In the genomic region with DNA sequence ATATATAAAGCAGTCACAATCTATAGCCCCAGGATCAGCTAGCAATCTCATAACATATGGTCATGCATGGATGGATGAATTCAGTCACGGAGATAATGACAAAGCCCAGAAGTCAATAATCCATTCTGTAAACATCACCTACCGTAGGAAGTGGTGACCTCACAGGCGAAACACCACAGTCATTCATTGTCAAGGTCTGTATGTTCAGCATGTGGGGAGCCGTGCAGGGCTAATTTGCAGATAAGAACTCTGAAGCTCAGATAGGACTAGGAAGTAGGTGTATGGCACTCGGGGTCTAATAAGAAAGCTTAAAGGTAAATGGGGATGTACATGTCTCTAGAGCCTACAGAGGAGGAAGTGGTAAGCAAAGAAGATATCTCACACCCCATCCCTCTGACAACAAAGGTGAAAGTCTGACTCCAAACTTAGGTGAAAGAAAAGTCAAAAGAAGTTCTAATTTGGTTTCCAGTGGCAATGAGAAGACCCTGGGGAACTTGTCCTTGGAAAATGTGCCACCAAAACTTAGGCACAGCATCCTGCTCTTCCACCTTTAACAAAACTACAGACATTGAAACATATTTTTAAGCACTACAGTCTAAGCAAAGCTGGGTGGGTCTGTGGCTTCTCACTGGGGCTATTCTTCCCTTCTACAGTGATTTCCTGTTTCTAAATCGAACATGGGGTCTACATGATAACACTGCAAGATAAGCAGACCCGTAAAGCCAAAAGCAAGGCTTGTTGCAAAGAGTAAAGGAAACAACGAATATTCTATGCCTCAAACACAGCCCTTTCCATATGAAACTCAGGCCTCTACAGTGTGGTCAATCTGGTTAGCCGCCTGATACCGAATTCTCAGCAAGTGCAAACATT, we compare ENCODE assay signal across 10 cellular contexts. TPM values are rescaled to one million over a fixed set of nuclear protein-coding genes. Genes with fewer than 3 reads are reported as not detected.
DNase-seq lines count a peak whose midpoint lies in the region; ATAC-seq and TF ChIP-seq lines count a peak whose summit lies in the region.
"Had no signal": no experiment of that assay in that cellular context is flagged by ENCODE, and none has a peak within 500 bp of the region (broad histone marks: within the 10 kb centered on the region; RNA-seq: fewer than 3 reads in every experiment).

No MANE protein-coding gene starts in this region.

- H3K4me3 Mint-ChIP-seq in activated T-cell treated with anti-CD3 and anti-CD28 coated beads, Interleukin-2, amount 50 U/mL, for 4 hours, result peak overlapping the region; percentile 34
- H3K4me3 Mint-ChIP-seq in stimulated activated naive CD8-positive, alpha-beta T cell treated with anti-CD3 and anti-CD28 coated beads, Interleukin-15, Interleukin-2, amounts not matched to agents 100 ng/mL and 50 ng/mL, for 24 hours, result peak overlapping the region; percentile 79
- H3K4me3 Mint-ChIP-seq in WTC11, result no peak overlapping the region

- no peaks in the 10 kb centered on the region for H3K9me3 Mint-ChIP-seq in activated T-cell treated with anti-CD3 and anti-CD28 coated beads, Interleukin-2, amount 50 U/mL, for 4 hours
- no peaks in the 10 kb centered on the region for H3K9me3 Mint-ChIP-seq in stimulated activated naive CD8-positive, alpha-beta T cell treated with anti-CD3 and anti-CD28 coated beads, Interleukin-15, Interleukin-2, amounts not matched to agents 100 ng/mL and 50 ng/mL, for 24 hours
- peaks cover 14% of the 10 kb centered on the region; the same call in 1 of the 2 replicates for H3K9me3 Mint-ChIP-seq in WTC11

- peaks cover 1% of the 10 kb centered on the region for H3K36me3 Mint-ChIP-seq in activated T-cell treated with anti-CD3 and anti-CD28 coated beads, Interleukin-2, amount 50 U/mL, for 4 hours (ENCODE audit: insufficient read depth)
- peaks cover 40% of the 10 kb centered on the region for H3K36me3 Mint-ChIP-seq in stimulated activated naive CD8-positive, alpha-beta T cell treated with anti-CD3 and anti-CD28 coated beads, Interleukin-15, Interleukin-2, amounts not matched to agents 100 ng/mL and 50 ng/mL, for 24 hours (ENCODE audit: low read depth)
- no peaks in the 10 kb centered on the region for H3K36me3 Mint-ChIP-seq in WTC11

- H3K27me3 ChIP-seq in stomach, result peaks cover 0 to 4% (median 0%) of the 10 kb centered on the region in 3 donors

- H3K36me3 ChIP-seq in stomach, result no peaks in the 10 kb centered on the region

- TF ChIP-seq CTCF in WTC11 (IDR thresholded peaks at IDR 0.05), result no peak
- TF ChIP-seq CTCF in stomach (IDR thresholded peaks at IDR 0.05), result no peak

- CTCF ChIA-PET in WTC11 (lab: Charles Lee), result interaction anchor here (1.0 to 1.1 kb wide), 2 partner anchors 10 to 30 kb away, joined by 3 to 4 read pairs; no protein-coding TSS in a partner anchor

- peak; percentile 45 for DNase-seq in stimulated activated CD4-positive, alpha-beta T cell treated with anti-CD3 and anti-CD28 coated beads, Interleukin-15, amount 100 ng/mL, for 24 hours
- DNase-seq in stimulated activated CD4-positive, alpha-beta T cell treated with anti-CD3 and anti-CD28 coated beads, Interleukin-12 subunit alpha, Interleukin-12 subunit beta, amount 100 ng/mL, for 4 hours, result no peak
- peak; percentile 24 for DNase-seq in activated T-cell treated with anti-CD3 and anti-CD28 coated beads, Interleukin-2, amount 50 U/mL, for 4 hours
- DNase-seq in Right ventricle myocardium inferior (ENCODE audit: missing footprints) (no peak), WTC11 (ENCODE audit: low spot score) (no peak), stomach (no peak)

- peaks cover 48% of the 10 kb centered on the region for H3K4me1 Mint-ChIP-seq in activated T-cell treated with anti-CD3 and anti-CD28 coated beads, Interleukin-2, amount 50 U/mL, for 4 hours (ENCODE audit: low read depth)
- H3K4me1 Mint-ChIP-seq in stimulated activated naive CD8-positive, alpha-beta T cell treated with anti-CD3 and anti-CD28 coated beads, Interleukin-15, Interleukin-2, amounts not matched to agents 100 ng/mL and 50 ng/mL, for 24 hours (ENCODE audit: low read depth), result peaks cover 84% of the 10 kb centered on the region
- 0 out of 2 replicates have a peak, but pooled peaks cover 3% of the 10 kb centered on the region for H3K4me1 Mint-ChIP-seq in WTC11

- peak overlapping the region in 1 of 5 donors; percentile 38 for H3K27ac ChIP-seq in stomach

- H3K27me3 Mint-ChIP-seq in activated T-cell treated with anti-CD3 and anti-CD28 coated beads, Interleukin-2, amount 50 U/mL, for 4 hours (ENCODE audit: low read depth), result no peaks in the 10 kb centered on the region
- H3K27me3 Mint-ChIP-seq in stimulated activated naive CD8-positive, alpha-beta T cell treated with anti-CD3 and anti-CD28 coated beads, Interleukin-15, Interleukin-2, amounts not matched to agents 100 ng/mL and 50 ng/mL, for 24 hours, result no peaks in the 10 kb centered on the region
- no peaks in the 10 kb centered on the region for H3K27me3 Mint-ChIP-seq in WTC11 (ENCODE audit: low read depth)

- ATAC-seq in HG03457 (IDR thresholded peaks at IDR 0.05; ENCODE audit: unreplicated experiment) (peak; percentile 64), Right ventricle myocardium inferior (no peak), WTC11 (no peak)
- ATAC-seq in activated T-cell treated with anti-CD3 and anti-CD28 coated beads, Interleukin-2, amount 50 U/mL, for 4 hours, result peak; percentile 79 to 82
- ATAC-seq: Panc1 had no signal

- POLR2A ChIA-PET in WTC11 (lab: Charles Lee), result no interaction called here

- peak overlapping the region; percentile 93 for H3K27ac Mint-ChIP-seq in stimulated activated naive CD8-positive, alpha-beta T cell treated with anti-CD3 and anti-CD28 coated beads, Interleukin-15, Interleukin-2, amounts not matched to agents 100 ng/mL and 50 ng/mL, for 24 hours
- no peak overlapping the region for H3K27ac Mint-ChIP-seq in WTC11

- WGBS in stomach, 5 donors, result 25 to 39% (median 32%) methylated on average over 10 of the region's 10 CpGs

- intact Hi-C loops in Right ventricle myocardium inferior (cut with DNase I), result no loop called here
- intact Hi-C loops in stomach (cut with DNase I; ENCODE audit: low total_unique reads), result no loop called here

- no peaks in the 10 kb centered on the region for H3K4me1 ChIP-seq in stomach

- no peaks in the 10 kb centered on the region for H3K9me3 ChIP-seq in stomach

- no peak for TF ChIP-seq POLR2A in stomach (IDR thresholded peaks at IDR 0.05)

- H3K4me3 ChIP-seq in stomach, result no peak overlapping the region
- H3K4me3 ChIP-seq: skin epidermis had no signal

- no peak for TF ChIP-seq EP300 in stomach (IDR thresholded peaks at IDR 0.05)

TF ChIP-seq in WTC11, 78 proteins besides CTCF, POLR2A, EP300 and RAD21:
- TF ChIP-seq, protein P1, sequence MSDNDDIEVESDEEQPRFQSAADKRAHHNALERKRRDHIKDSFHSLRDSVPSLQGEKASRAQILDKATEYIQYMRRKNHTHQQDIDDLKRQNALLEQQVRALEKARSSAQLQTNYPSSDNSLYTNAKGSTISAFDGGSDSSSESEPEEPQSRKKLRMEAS (CRISPR knock-in tag; IDR thresholded peaks at IDR 0.05), result no peak
- TF ChIP-seq, protein P2, sequence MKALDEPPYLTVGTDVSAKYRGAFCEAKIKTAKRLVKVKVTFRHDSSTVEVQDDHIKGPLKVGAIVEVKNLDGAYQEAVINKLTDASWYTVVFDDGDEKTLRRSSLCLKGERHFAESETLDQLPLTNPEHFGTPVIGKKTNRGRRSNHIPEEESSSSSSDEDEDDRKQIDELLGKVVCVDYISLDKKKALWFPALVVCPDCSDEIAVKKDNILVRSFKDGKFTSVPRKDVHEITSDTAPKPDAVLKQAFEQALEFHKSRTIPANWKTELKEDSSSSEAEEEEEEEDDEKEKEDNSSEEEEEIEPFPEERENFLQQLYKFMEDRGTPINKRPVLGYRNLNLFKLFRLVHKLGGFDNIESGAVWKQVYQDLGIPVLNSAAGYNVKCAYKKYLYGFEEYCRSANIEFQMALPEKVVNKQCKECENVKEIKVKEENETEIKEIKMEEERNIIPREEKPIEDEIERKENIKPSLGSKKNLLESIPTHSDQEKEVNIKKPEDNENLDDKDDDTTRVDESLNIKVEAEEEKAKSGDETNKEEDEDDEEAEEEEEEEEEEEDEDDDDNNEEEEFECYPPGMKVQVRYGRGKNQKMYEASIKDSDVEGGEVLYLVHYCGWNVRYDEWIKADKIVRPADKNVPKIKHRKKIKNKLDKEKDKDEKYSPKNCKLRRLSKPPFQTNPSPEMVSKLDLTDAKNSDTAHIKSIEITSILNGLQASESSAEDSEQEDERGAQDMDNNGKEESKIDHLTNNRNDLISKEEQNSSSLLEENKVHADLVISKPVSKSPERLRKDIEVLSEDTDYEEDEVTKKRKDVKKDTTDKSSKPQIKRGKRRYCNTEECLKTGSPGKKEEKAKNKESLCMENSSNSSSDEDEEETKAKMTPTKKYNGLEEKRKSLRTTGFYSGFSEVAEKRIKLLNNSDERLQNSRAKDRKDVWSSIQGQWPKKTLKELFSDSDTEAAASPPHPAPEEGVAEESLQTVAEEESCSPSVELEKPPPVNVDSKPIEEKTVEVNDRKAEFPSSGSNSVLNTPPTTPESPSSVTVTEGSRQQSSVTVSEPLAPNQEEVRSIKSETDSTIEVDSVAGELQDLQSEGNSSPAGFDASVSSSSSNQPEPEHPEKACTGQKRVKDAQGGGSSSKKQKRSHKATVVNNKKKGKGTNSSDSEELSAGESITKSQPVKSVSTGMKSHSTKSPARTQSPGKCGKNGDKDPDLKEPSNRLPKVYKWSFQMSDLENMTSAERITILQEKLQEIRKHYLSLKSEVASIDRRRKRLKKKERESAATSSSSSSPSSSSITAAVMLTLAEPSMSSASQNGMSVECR (CRISPR knock-in tag; IDR thresholded peaks at IDR 0.05; ENCODE audit: borderline replicate concordance), result no peak
- TF ChIP-seq GTF2I (CRISPR knock-in tag; conservative IDR thresholded peaks at IDR 0.05) (no peak), RORB (CRISPR knock-in tag; IDR thresholded peaks at IDR 0.05) (no peak), ZNF263 (CRISPR knock-in tag; IDR thresholded peaks at IDR 0.05; ENCODE audit: low read depth) (no peak), NFYB (CRISPR knock-in tag; conservative IDR thresholded peaks at IDR 0.05; ENCODE audit: low read depth) (no peak), IRF2 (CRISPR knock-in tag; IDR thresholded peaks at IDR 0.05; ENCODE audit: borderline replicate concordance, low read depth) (no peak)
TF ChIP-seq in WTC11: peak in this region for 0.

RNA-seq across cellular contexts. Expression of a gene that starts 5.2 kb away (rescaled TPM):
- 10 to 100 TPM; 20.7 to 23.7 (median 20.8) TPM for total RNA-seq in activated T-cell treated with anti-CD3 and anti-CD28 coated beads, Interleukin-2, amount 50 U/mL, for 4 hours
- total RNA-seq in Right ventricle myocardium inferior (0.11 TPM), WTC11 (2021) (not detected in 3 replicates), stomach (1 to 10 TPM in 1 of 5 donors, not detected in 4; 4.6 TPM)
- under 1 TPM in 1 of 3 donors, not detected in 2; 0.08 TPM for polyA plus RNA-seq in stomach

RNA-seq across cellular contexts. Expression of a gene that starts 39.0 kb away (rescaled TPM):
- 1 to 10 TPM; 1.7 to 1.8 (median 1.8) TPM for total RNA-seq in activated T-cell treated with anti-CD3 and anti-CD28 coated beads, Interleukin-2, amount 50 U/mL, for 4 hours
- total RNA-seq in Right ventricle myocardium inferior (2.1 TPM), WTC11 (2021) (1.1 to 1.6 TPM (median 1.4 TPM) in 3 replicates), stomach (10 to 100 TPM in 1 of 5 donors, 1 to 10 TPM in 2, under 1 TPM in 1, not detected in 1; 0.45 to 13.4 (median 2.2) TPM)
- 1 to 10 TPM in 2 of 3 donors, under 1 TPM in 1; 0.73 to 1.8 (median 1.4) TPM for polyA plus RNA-seq in stomach

Comparison
In these comparisons a context has a peak if more than half of its experiments do, and no peak if none do; other contexts are left out.
1. DNase-seq: peak in stimulated activated CD4-positive, alpha-beta T cell treated with anti-CD3 and anti-CD28 coated beads, Interleukin-15, amount 100 ng/mL, for 24 hours (single experiment) and activated T-cell treated with anti-CD3 and anti-CD28 coated beads, Interleukin-2, amount 50 U/mL, for 4 hours (single experiment); none in stimulated activated CD4-positive, alpha-beta T cell treated with anti-CD3 and anti-CD28 coated beads, Interleukin-12 subunit alpha, Interleukin-12 subunit beta, amount 100 ng/mL, for 4 hours (single experiment), Right ventricle myocardium inferior (single experiment), WTC11 (single experiment) and stomach (single experiment).
2. ATAC-seq: peak in HG03457 (single experiment) and activated T-cell treated with anti-CD3 and anti-CD28 coated beads, Interleukin-2, amount 50 U/mL, for 4 hours (2 of 2); none in Right ventricle myocardium inferior (single experiment) and WTC11 (single experiment).